ENCODE assay signal across 1 cellular context in genomic region chr1:182291584-182292192, GRCh38.
A peak's percentile ranks its signal among the peaks of the same experiment; 100 is the strongest.
TF ChIP-seq lines count a peak whose summit lies in the region.

No MANE protein-coding gene starts in this region.

TF ChIP-seq in HepG2, 621 proteins besides CTCF, POLR2A, EP300 and RAD21 (continued from another document and continues in another):
- TF ChIP-seq AKNA (CRISPR knock-in tag; IDR thresholded peaks at IDR 0.05; ENCODE audit: borderline replicate concordance) (no peak), SMYD3 (CRISPR knock-in tag; IDR thresholded peaks at IDR 0.05) (peak; percentile 23; the same call in 1 of the 2 replicates), DNMT3B (CRISPR knock-in tag; conservative IDR thresholded peaks at IDR 0.05) (no peak), ZNF10 (CRISPR knock-in tag; IDR thresholded peaks at IDR 0.05; ENCODE audit: borderline replicate concordance, low read depth) (no peak), ZNF572 (CRISPR knock-in tag; IDR thresholded peaks at IDR 0.05) (no peak), POLR2AphosphoS5 (IDR thresholded peaks at IDR 0.05; ENCODE audit: low read depth, low read length) (peak; percentile 84), JDP2 (CRISPR knock-in tag; IDR thresholded peaks at IDR 0.05; ENCODE audit: borderline replicate concordance) (no peak), ZNF713 (CRISPR knock-in tag; IDR thresholded peaks at IDR 0.05) (no peak), ELF3 (CRISPR knock-in tag; IDR thresholded peaks at IDR 0.05) (peak; percentile 68; the same call in 1 of the 2 replicates), ZNF333 (CRISPR knock-in tag; IDR thresholded peaks at IDR 0.05; ENCODE audit: borderline replicate concordance) (no peak), NAIF1 (CRISPR knock-in tag; IDR thresholded peaks at IDR 0.05; ENCODE audit: borderline replicate concordance) (peak; percentile 39; the same call in 1 of the 2 replicates), ARNTL (CRISPR knock-in tag; IDR thresholded peaks at IDR 0.05) (peak; percentile 88), ZNF235 (CRISPR knock-in tag; IDR thresholded peaks at IDR 0.05; ENCODE audit: borderline replicate concordance) (no peak), KLF16 (CRISPR knock-in tag; IDR thresholded peaks at IDR 0.05) (no peak; a peak in 1 of 4 replicates), U2AF1 (optimal IDR thresholded peaks at IDR 0.05; ENCODE audit: low read depth, low read length) (no peak), ZFP90 (CRISPR knock-in tag; IDR thresholded peaks at IDR 0.05; ENCODE audit: borderline replicate concordance) (no peak), HDAC2 (CRISPR knock-in tag; IDR thresholded peaks at IDR 0.05) (peak; percentile 76), ZMYM4 (CRISPR knock-in tag; IDR thresholded peaks at IDR 0.05) (0 out of 2 replicates have a peak, but pooled peaks have one; percentile 45), ELK4 (CRISPR knock-in tag; IDR thresholded peaks at IDR 0.05; ENCODE audit: borderline replicate concordance) (no peak), PCBP2 (optimal IDR thresholded peaks at IDR 0.05; ENCODE audit: low read depth, low read length, poor library complexity, severe bottlenecking) (no peak), HNF1B (CRISPR knock-in tag; IDR thresholded peaks at IDR 0.05) (peak; percentile 93), ZHX1 (CRISPR knock-in tag; IDR thresholded peaks at IDR 0.05; ENCODE audit: low read depth) (no peak), MAFG (CRISPR knock-in tag; IDR thresholded peaks at IDR 0.05) (no peak), ZNF503 (CRISPR knock-in tag; IDR thresholded peaks at IDR 0.05) (peak; percentile 94), ZNF331 (CRISPR knock-in tag; IDR thresholded peaks at IDR 0.05) (no peak; the same call in 1 of the 2 replicates), PPARG (CRISPR knock-in tag; conservative IDR thresholded peaks at IDR 0.05) (peak; percentile 89), ZNF776 (CRISPR knock-in tag; IDR thresholded peaks at IDR 0.05) (no peak), ZNF777 (CRISPR knock-in tag; IDR thresholded peaks at IDR 0.05) (no peak), TOE1 (CRISPR knock-in tag; IDR thresholded peaks at IDR 0.05) (no peak; the same call in 1 of the 2 replicates), RFX1 (IDR thresholded peaks at IDR 0.05) (no peak), SIX1 (CRISPR knock-in tag; IDR thresholded peaks at IDR 0.05; ENCODE audit: borderline replicate concordance) (peak; percentile 74; the same call in 1 of the 2 replicates), ZNF460 (CRISPR knock-in tag; IDR thresholded peaks at IDR 0.05; ENCODE audit: borderline replicate concordance) (no peak), AHDC1 (CRISPR knock-in tag; IDR thresholded peaks at IDR 0.05; ENCODE audit: borderline replicate concordance) (peak; percentile 85; the same call in 1 of the 2 replicates), ZSCAN25 (CRISPR knock-in tag; IDR thresholded peaks at IDR 0.05) (no peak), CCAR2 (optimal IDR thresholded peaks at IDR 0.05; ENCODE audit: low read depth, low read length) (no peak), JUN (CRISPR knock-in tag; IDR thresholded peaks at IDR 0.05) (no peak), ISL2 (CRISPR knock-in tag; IDR thresholded peaks at IDR 0.05) (peak; percentile 92), HOXA5 (CRISPR knock-in tag; IDR thresholded peaks at IDR 0.05) (peak; percentile 68; the same call in 1 of the 2 replicates), HNF4A (CRISPR knock-in tag; IDR thresholded peaks at IDR 0.05) (peak; percentile 75), POLR2G (IDR thresholded peaks at IDR 0.05; ENCODE audit: low read depth, low read length) (peak; percentile 74; the same call in 1 of the 2 replicates), ZNF770 (CRISPR knock-in tag; IDR thresholded peaks at IDR 0.05) (peak; percentile 59; the same call in 1 of the 2 replicates), ZNF768 (CRISPR knock-in tag; IDR thresholded peaks at IDR 0.05) (no peak), MXD3 (CRISPR knock-in tag; IDR thresholded peaks at IDR 0.05) (no peak)
